In the genomic region with DNA sequence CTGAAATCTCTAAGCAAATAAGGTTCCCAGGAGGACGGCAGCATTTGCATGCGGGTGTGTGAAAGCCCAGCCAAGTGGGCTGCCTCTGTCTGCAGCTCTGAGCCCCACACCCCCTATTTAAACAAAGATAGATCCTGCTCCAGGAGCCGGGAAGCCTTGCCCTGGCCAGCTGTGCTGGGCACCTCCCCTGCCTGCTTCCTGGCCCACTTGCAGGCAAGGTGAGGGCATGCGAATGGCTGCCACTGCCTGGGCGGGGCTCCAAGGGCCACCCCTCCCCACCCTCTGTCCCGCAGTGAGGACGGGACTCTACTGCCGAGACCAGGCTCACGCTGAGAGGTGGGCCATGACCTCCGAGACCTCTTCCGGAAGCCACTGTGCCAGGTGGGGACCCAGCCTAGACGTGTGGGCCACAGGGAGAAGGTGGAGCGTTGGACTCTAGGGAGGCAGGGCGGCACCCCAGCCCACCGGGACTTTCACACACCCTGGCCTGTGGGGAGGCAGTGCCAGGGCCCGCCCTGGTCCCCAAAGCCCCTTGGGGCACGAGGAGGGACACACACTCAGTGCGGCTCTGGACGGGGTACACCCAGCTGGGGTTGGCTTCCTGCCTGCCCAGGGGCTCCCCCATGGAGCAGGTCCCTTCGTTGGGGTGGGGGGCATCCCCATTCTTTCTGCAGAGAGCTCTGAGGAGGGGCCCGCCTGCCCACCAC, we compare ENCODE assay signal across 1 cellular context.
TF ChIP-seq lines count a peak whose summit lies in the region.

A gene with protein sequence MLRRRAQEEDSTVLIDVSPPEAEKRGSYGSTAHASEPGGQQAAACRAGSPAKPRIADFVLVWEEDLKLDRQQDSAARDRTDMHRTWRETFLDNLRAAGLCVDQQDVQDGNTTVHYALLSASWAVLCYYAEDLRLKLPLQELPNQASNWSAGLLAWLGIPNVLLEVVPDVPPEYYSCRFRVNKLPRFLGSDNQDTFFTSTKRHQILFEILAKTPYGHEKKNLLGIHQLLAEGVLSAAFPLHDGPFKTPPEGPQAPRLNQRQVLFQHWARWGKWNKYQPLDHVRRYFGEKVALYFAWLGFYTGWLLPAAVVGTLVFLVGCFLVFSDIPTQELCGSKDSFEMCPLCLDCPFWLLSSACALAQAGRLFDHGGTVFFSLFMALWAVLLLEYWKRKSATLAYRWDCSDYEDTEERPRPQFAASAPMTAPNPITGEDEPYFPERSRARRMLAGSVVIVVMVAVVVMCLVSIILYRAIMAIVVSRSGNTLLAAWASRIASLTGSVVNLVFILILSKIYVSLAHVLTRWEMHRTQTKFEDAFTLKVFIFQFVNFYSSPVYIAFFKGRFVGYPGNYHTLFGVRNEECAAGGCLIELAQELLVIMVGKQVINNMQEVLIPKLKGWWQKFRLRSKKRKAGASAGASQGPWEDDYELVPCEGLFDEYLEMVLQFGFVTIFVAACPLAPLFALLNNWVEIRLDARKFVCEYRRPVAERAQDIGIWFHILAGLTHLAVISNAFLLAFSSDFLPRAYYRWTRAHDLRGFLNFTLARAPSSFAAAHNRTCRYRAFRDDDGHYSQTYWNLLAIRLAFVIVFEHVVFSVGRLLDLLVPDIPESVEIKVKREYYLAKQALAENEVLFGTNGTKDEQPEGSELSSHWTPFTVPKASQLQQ (plus strand): TSS at position 292 of the 707 bp plus-strand sequence. CDS start 1,387 bp downstream, outside the sequence.

TF ChIP-seq in HEK293, 187 proteins besides CTCF, POLR2A, EP300 and RAD21:
- TF ChIP-seq ZNF341 (tag by site-specific recombination; IDR thresholded peaks at IDR 0.05; ENCODE audit: low read depth) (peak; percentile 80), ZBTB1 (tag by site-specific recombination; IDR thresholded peaks at IDR 0.05) (no peak), KLF1 (tag by site-specific recombination; IDR thresholded peaks at IDR 0.05) (peak; percentile 81), SP2 (tag by site-specific recombination; IDR thresholded peaks at IDR 0.05) (0 out of 2 replicates have a peak, but pooled peaks have one; percentile 18), ZNF248 (tag by site-specific recombination; IDR thresholded peaks at IDR 0.05) (no peak)
- TF ChIP-seq, protein P1, sequence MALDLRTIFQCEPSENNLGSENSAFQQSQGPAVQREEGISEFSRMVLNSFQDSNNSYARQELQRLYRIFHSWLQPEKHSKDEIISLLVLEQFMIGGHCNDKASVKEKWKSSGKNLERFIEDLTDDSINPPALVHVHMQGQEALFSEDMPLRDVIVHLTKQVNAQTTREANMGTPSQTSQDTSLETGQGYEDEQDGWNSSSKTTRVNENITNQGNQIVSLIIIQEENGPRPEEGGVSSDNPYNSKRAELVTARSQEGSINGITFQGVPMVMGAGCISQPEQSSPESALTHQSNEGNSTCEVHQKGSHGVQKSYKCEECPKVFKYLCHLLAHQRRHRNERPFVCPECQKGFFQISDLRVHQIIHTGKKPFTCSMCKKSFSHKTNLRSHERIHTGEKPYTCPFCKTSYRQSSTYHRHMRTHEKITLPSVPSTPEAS (tag by site-specific recombination; IDR thresholded peaks at IDR 0.05), result no peak
